30 cellular contexts compared by ENCODE assay signal in genomic region chr5:154274828-154275185, GRCh38.
DNase-seq lines count a peak whose midpoint lies in the region; ATAC-seq, FAIRE-seq and TF ChIP-seq lines count a peak whose summit lies in the region.
"Had no signal": no experiment of that assay in that cellular context is flagged by ENCODE, and none has a peak within 500 bp of the region (broad histone marks: within the 10 kb centered on the region; RNA-seq: fewer than 3 reads in every experiment).

No MANE protein-coding gene starts in this region.

- no peak for ATAC-seq in HG02798 (IDR thresholded peaks at IDR 0.05; ENCODE audit: poor library complexity, unreplicated experiment)
- no peak for ATAC-seq in activated CD4-positive, CD25-positive, alpha-beta regulatory T cell treated with anti-CD3 and anti-CD28 coated beads, Interleukin-2, amount 50 U/mL, for 24 hours
- no peak for ATAC-seq in GM18511 (IDR thresholded peaks at IDR 0.05; ENCODE audit: unreplicated experiment)
- ATAC-seq: activated CD8-positive, alpha-beta memory T cell treated with anti-CD3 and anti-CD28 coated beads, Interleukin-2, amount 10 ng/mL, durations not matched to agents 7 days and 5 days; activated naive CD4-positive, alpha-beta T cell treated with anti-CD3 and anti-CD28 coated beads, Interleukin-2, amount 50 U/mL, for 72 hours; left ventricle myocardium superior; naive thymus-derived CD8-positive, alpha-beta T cell; right cardiac atrium had no signal

- H3K4me3 ChIP-seq in AG10803 (ENCODE audit: low read length) (no peak overlapping the region), epithelial cell of esophagus (ENCODE audit: low read length) (no peak overlapping the region)
- H3K4me3 ChIP-seq: ascending aorta, BLaER1, MG63, testis, vagina had no signal

- TF ChIP-seq CTCF in AG10803 (conservative IDR thresholded peaks at IDR 0.05; ENCODE audit: low read length): no peak
- no peak for TF ChIP-seq CTCF in epithelial cell of esophagus (IDR thresholded peaks at IDR 0.05; ENCODE audit: insufficient read depth, low read depth, low read length, missing control alignments)

- FAIRE-seq in GM19239 (lab: Jason Lieb, UNC): peak; percentile 11
- FAIRE-seq: GM12892 had no signal

- DNase-seq in AG10803 (ENCODE audit: low read depth) (peak; percentile 35), GM19239 (ENCODE audit: insufficient read length, low spot score) (no peak), NCI-H226 (peak; percentile 82), epithelial cell of esophagus (ENCODE audit: low read depth) (peak; percentile 67), epidermal melanocyte (ENCODE audit: insufficient read length, low spot score) (no peak)
- DNase-seq: activated CD4-positive, alpha-beta T cell treated with anti-CD3 and anti-CD28 coated beads, Interleukin-2, amount 50 U/mL, for 1 hour; activated CD8-positive, alpha-beta memory T cell treated with anti-CD3 and anti-CD28 coated beads, Interleukin-2, amount 10 ng/mL, durations not matched to agents 7 days and 5 days; Caco-2; cerebellar nuclear complex; DND-41; foreskin fibroblast; left ventricle myocardium superior; MG63; midbrain; naive thymus-derived CD8-positive, alpha-beta T cell; NCI-H1417 treated with DMSO at 0.1 percent for 48 hours; NCI-H526; right cardiac atrium; stimulated activated CD4-positive, alpha-beta T cell treated with anti-CD3 and anti-CD28 coated beads, Interleukin-12 subunit alpha, Interleukin-12 subunit beta, amount 100 ng/mL, for 4 hours; stimulated activated CD4-positive, alpha-beta T cell treated with anti-CD3 and anti-CD28 coated beads, Interleukin-4, amount 100 ng/mL, for 4 hours; stimulated activated naive CD4-positive, alpha-beta T cell treated with Interleukin-2 at 50 U/mL for 16 hours; testis had no signal

Comparison
In these comparisons a context has a peak if more than half of its experiments do, and no peak if none do; other contexts are left out.
1. DNase-seq: peak in AG10803 (single experiment), NCI-H226 (single experiment) and epithelial cell of esophagus (single experiment); none in GM19239 (single experiment) and epidermal melanocyte (single experiment).